ENCODE assay signal across 8 cellular contexts in the genomic region with DNA sequence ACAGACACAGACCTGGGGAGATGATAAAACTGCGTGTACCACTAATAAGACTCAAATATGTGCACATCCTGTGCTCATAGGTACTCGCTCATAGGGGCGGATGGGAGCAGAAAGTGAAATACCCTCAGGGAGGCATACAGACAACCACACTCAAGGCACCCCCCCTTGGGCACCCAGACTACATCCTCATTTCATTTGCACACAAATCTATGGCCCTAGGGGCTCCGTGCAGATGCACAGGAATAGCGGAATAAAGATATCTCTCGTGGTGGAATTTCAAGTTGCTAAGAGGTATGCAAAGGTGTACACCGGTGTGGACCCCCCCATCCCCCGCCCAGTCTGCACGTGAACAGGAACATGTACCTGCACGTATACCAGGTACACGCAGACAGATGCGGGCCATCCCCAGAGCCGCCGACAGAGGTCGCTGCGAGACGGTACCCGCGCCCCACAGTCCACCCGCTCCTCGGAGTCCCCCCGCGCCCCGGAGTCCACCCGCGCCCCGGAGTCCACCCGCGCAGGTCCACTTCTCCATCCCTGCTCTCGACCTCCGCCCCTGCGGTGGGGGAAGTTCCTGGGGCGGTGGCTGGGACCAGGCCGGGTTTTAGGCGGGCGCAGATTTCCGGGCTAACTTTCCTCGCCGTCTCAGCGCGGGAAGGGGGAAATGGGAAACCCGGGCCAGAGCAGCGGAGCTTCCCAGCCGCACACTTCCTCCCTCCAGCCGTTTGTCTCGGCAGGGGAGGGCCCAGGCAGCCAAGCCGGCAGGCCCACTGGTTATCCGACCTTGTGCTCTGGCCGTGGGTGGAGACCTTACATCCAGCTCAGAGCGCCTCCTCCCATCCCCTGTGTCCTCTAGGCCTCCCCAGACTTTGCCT. TPM values are rescaled to one million over a fixed set of nuclear protein-coding genes. Genes with fewer than 3 reads are reported as not detected.
DNase-seq lines count a peak whose midpoint lies in the region; ATAC-seq and TF ChIP-seq lines count a peak whose summit lies in the region.

No MANE protein-coding gene starts in this region.

- H4K20me1 ChIP-seq in GM23248 (ENCODE audit: insufficient read depth), result no peaks in the 10 kb centered on the region

- H3F3A ChIP-seq in GM23248 (ENCODE audit: insufficient read depth), result peaks cover 2% of the 10 kb centered on the region; the same call in 1 of the 2 replicates

- TF ChIP-seq CTCF in NB4 (IDR thresholded peaks at IDR 0.05; ENCODE audit: low read depth, low read length) (peak; percentile 66), lower lobe of right lung (IDR thresholded peaks at IDR 0.05) (peak; percentile 78)

- H3K9me3 ChIP-seq in GM23248 (ENCODE audit: low read depth), result no peaks in the 10 kb centered on the region
- H3K9me3 ChIP-seq in lower lobe of right lung, result no peaks in the 10 kb centered on the region

- ATAC-seq in lower lobe of right lung, result peak; percentile 93 to 94

- intact Hi-C loops in dendritic cell treated with granulocyte-macrophage colony-stimulating factor and Interleukin-4, amounts not matched to agents 40 ng/mL and 50 ng/mL, for 4 days (cut with micrococcal nuclease), result loop anchor here (5.0 to 10.0 kb wide), 3 partner anchors 123 to 586 kb away; a partner anchor contains a TSS
- intact Hi-C loops in lower lobe of right lung (cut with DNase I), result no loop called here

- peaks cover 8% of the 10 kb centered on the region for H3K4me1 ChIP-seq in GM23248 (ENCODE audit: insufficient read depth)
- peaks cover 13% of the 10 kb centered on the region for H3K4me1 ChIP-seq in lower lobe of right lung

- H3K4me1 Mint-ChIP-seq in dendritic cell treated with granulocyte-macrophage colony-stimulating factor and Interleukin-4, amounts not matched to agents 40 ng/mL and 50 ng/mL, for 4 days (ENCODE audit: low read depth), result peaks cover 30% of the 10 kb centered on the region

- DNase-seq in ELF-1 (ENCODE audit: low read depth, low spot score), result peak; percentile 80
- peak; percentile 62 for DNase-seq in GM23248
- DNase-seq in NB4 (ENCODE audit: low read depth), result peak; percentile 68
- DNase-seq in activated CD4-positive, alpha-beta T cell treated with anti-CD3 and anti-CD28 coated beads for 48 hours, result peak; percentile 84
- DNase-seq in lower lobe of right lung, result peak; percentile 81
- peak; percentile 56 for DNase-seq in stimulated activated CD8-positive, alpha-beta memory T cell treated with anti-CD3 and anti-CD28 coated beads, Interleukin-12 subunit alpha, Interleukin-12 subunit beta, amount 100 ng/mL, for 4 hours (ENCODE audit: low read depth)
- DNase-seq in GF-D8 (lab: John Stamatoyannopoulos, UW), result no peak

- H3K9ac ChIP-seq in GM23248, result peak overlapping the region; percentile 69

- H2AFZ ChIP-seq in GM23248, result peak overlapping the region; percentile 71

- H3K36me3 ChIP-seq in GM23248 (ENCODE audit: low read depth) (no peaks in the 10 kb centered on the region), lower lobe of right lung (no peaks in the 10 kb centered on the region)

- H3K4me3 Mint-ChIP-seq in dendritic cell treated with granulocyte-macrophage colony-stimulating factor and Interleukin-4, amounts not matched to agents 40 ng/mL and 50 ng/mL, for 4 days, result peak overlapping the region; percentile 68

- in situ Hi-C loops in GM23248 (cut with MboI), result no loop called here

- H3K36me3 Mint-ChIP-seq in dendritic cell treated with granulocyte-macrophage colony-stimulating factor and Interleukin-4, amounts not matched to agents 40 ng/mL and 50 ng/mL, for 4 days (ENCODE audit: low read depth), result no peaks in the 10 kb centered on the region

- TF ChIP-seq POLR2A in NB4 (IDR thresholded peaks at IDR 0.05; ENCODE audit: extremely low read depth, insufficient read length), result no peak

- no peak overlapping the region for H3K27ac ChIP-seq in GM23248
- H3K27ac ChIP-seq in lower lobe of right lung, result peak overlapping the region; percentile 42

- H3K4me3 ChIP-seq in GM23248 (peak overlapping the region; percentile 71), NB4 (ENCODE audit: low read depth, low read length) (peak overlapping the region; percentile 44), lower lobe of right lung (peak overlapping the region; percentile 58)

- no peaks in the 10 kb centered on the region for H3K27me3 ChIP-seq in GM23248 (replicated peaks; ENCODE audit: insufficient read depth)
- H3K27me3 ChIP-seq in lower lobe of right lung (ENCODE audit: low read depth), result no peaks in the 10 kb centered on the region

- peaks cover 2% of the 10 kb centered on the region for H3K27me3 Mint-ChIP-seq in dendritic cell treated with granulocyte-macrophage colony-stimulating factor and Interleukin-4, amounts not matched to agents 40 ng/mL and 50 ng/mL, for 4 days

- H3K9me2 ChIP-seq in GM23248 (ENCODE audit: insufficient read depth), result no peaks in the 10 kb centered on the region

- WGBS in GM23248 (ENCODE audit: low coverage in 1 of 2, low lambda C conversion rate in 2 of 2, missing lambda C conversion rate in 2 of 2), 2 experiments, result 8 to 9% methylated on average over 42 to 45 of the region's 50 CpGs

- no peaks in the 10 kb centered on the region for H3K9me3 Mint-ChIP-seq in dendritic cell treated with granulocyte-macrophage colony-stimulating factor and Interleukin-4, amounts not matched to agents 40 ng/mL and 50 ng/mL, for 4 days

- no peaks in the 10 kb centered on the region for H3K79me2 ChIP-seq in GM23248 (ENCODE audit: insufficient read depth)

- H3K4me2 ChIP-seq in GM23248 (ENCODE audit: unreplicated experiment), result peak overlapping the region; percentile 65

- peak overlapping the region; percentile 68 for H3K27ac Mint-ChIP-seq in dendritic cell treated with granulocyte-macrophage colony-stimulating factor and Interleukin-4, amounts not matched to agents 40 ng/mL and 50 ng/mL, for 4 days

RNA-seq across cellular contexts. Expression of a gene that starts 1.0 kb away (rescaled TPM):
- not detected in 2 replicates for total RNA-seq in GM23248 (2014; rRNA removed; shearing (Covaris generic))
- not detected in 2 replicates for polyA plus RNA-seq in GM23248 (2016; fragmentation: Nextera tagmentation; extraction: Ambion mirVana)
- total RNA-seq in lower lobe of right lung, result not detected
